In the genomic region with DNA sequence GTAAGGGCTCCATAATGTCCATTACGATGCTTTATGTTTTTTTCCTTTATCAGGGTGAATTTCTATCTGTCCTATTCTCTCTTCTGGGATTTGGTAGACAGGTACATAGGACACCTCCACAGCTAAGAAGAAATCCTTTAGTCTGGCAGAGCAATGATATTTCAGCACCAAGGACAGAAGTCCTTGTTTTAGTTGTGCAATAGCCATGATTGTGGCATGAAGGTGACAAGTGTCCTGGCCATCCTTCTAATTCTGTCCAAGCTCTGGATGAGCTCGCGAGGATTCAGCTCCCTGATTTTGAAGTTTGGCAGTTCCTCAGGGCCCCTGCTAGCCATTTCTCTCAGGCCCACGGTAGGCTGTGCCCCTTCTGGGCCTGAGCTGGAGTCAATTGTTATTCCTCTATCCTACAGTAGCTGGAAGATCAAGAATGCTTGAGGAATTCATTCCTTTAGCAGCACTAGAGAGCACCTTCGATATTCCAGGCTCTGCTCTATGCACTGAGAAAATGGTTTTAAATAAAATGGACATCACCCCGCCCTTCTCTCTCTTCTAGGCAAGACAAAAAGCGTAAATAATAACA, we compare ENCODE assay signal across 1 cellular context.
TF ChIP-seq lines count a peak whose summit lies in the region.

No MANE protein-coding gene starts in this region.

TF ChIP-seq in SK-N-SH, 30 proteins besides CTCF, POLR2A, EP300 and RAD21 (continued from another document):
- TF ChIP-seq, protein P1, sequence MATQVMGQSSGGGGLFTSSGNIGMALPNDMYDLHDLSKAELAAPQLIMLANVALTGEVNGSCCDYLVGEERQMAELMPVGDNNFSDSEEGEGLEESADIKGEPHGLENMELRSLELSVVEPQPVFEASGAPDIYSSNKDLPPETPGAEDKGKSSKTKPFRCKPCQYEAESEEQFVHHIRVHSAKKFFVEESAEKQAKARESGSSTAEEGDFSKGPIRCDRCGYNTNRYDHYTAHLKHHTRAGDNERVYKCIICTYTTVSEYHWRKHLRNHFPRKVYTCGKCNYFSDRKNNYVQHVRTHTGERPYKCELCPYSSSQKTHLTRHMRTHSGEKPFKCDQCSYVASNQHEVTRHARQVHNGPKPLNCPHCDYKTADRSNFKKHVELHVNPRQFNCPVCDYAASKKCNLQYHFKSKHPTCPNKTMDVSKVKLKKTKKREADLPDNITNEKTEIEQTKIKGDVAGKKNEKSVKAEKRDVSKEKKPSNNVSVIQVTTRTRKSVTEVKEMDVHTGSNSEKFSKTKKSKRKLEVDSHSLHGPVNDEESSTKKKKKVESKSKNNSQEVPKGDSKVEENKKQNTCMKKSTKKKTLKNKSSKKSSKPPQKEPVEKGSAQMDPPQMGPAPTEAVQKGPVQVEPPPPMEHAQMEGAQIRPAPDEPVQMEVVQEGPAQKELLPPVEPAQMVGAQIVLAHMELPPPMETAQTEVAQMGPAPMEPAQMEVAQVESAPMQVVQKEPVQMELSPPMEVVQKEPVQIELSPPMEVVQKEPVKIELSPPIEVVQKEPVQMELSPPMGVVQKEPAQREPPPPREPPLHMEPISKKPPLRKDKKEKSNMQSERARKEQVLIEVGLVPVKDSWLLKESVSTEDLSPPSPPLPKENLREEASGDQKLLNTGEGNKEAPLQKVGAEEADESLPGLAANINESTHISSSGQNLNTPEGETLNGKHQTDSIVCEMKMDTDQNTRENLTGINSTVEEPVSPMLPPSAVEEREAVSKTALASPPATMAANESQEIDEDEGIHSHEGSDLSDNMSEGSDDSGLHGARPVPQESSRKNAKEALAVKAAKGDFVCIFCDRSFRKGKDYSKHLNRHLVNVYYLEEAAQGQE (IDR thresholded peaks at IDR 0.05; ENCODE audit: low read depth, low read length), result peak; percentile 93
